In the genomic region with DNA sequence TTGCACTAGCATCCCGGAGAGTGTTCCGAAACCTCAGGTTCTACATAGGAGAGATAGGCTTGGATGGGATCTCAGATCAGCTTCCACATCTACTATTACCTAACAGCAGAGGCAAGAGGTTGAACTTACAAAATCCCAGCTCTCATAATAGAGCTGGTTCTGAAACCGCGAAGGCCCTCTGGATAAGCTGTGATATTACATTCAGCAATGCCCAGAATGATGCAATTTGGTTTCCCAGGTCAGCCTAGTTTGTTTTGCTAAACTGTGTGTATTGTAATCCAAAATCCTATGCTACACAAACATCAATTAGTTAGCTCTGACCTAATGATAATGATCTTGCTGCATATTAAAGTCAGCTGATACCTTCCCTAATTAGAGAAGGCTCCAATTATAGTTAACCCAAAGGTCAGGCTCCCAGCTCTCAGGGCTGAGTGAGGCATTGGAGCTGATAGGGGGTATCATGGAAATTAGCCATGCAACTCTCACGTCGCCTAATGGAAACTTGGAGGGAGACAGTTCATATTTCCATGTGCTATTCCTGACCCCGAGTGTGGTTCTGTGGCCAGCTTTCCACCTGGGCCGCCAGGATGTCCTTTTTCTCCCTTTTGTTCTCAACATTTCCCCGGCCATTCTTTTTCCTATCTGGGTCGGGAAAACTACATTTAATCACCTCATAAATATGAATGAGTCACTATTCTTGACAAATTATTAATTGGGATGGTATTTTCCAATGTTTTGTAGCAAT, we compare ENCODE assay signal across 23 cellular contexts.
"Had no signal": no experiment of that assay in that cellular context is flagged by ENCODE, and none has a peak within 500 bp of the region (broad histone marks: within the 10 kb centered on the region; RNA-seq: fewer than 3 reads in every experiment).

No MANE protein-coding gene starts in this region.

- H3K4me3 ChIP-seq: colonic mucosa, lower lobe of right lung, right lobe of liver, skin epidermis, stomach, suprapubic skin, tibial nerve had no signal

- H3K9me3 ChIP-seq: colonic mucosa, lower lobe of right lung, right lobe of liver, suprapubic skin had no signal

- H3K27ac ChIP-seq: brain microvascular endothelial cell, colonic mucosa, lower lobe of right lung, parathyroid adenoma, right lobe of liver, skin epidermis, stomach, suprapubic skin, tibial nerve, WERI-Rb-1 had no signal

- H3K4me1 ChIP-seq: colonic mucosa, lower lobe of right lung, parathyroid adenoma, right lobe of liver, stomach, tibial nerve had no signal

- H3K27me3 ChIP-seq: brain microvascular endothelial cell, colonic mucosa, right lobe of liver, tibial nerve had no signal

- H3K36me3 ChIP-seq: brain microvascular endothelial cell, colonic mucosa, lower lobe of right lung, right lobe of liver, stomach, suprapubic skin, tibial nerve, WERI-Rb-1 had no signal

- ATAC-seq: activated CD8-positive, alpha-beta T cell treated with anti-CD3 and anti-CD28 coated beads, Interleukin-2, amount 10 ng/mL, durations not matched to agents 7 days and 5 days; activated naive CD8-positive, alpha-beta T cell treated with anti-CD3 and anti-CD28 coated beads, Interleukin-2, amount 50 U/mL, for 24 hours; left lobe of liver; lower lobe of right lung; stimulated activated memory B cell treated with anti-CD40 and anti-IgM and Interleukin-4, amounts not matched to agents 10 μg/mL and 1 μg/mL and 100 μg/mL, for 72 hours had no signal

- DNase-seq: activated CD4-positive, alpha-beta T cell treated with anti-CD3 and anti-CD28 coated beads for 1 hour; activated CD4-positive, alpha-beta T cell treated with anti-CD3 and anti-CD28 coated beads, Interleukin-2, amount 50 U/mL, for 1 hour; activated CD8-positive, alpha-beta T cell treated with anti-CD3 and anti-CD28 coated beads, Interleukin-2, amount 10 ng/mL, durations not matched to agents 7 days and 5 days; activated gamma-delta T cell; activated naive CD4-positive, alpha-beta T cell treated with anti-CD3 and anti-CD28 coated beads, Interleukin-2, amount 50 U/mL, for 16 hours; activated naive CD8-positive, alpha-beta T cell treated with anti-CD3 and anti-CD28 coated beads, Interleukin-2, amount 50 U/mL, for 24 hours; brain microvascular endothelial cell; colonic mucosa; effector CD4-positive, alpha-beta T cell; foreskin fibroblast; lower lobe of right lung; naive B cell; nucleus accumbens; right lobe of liver; stimulated activated CD4-positive, alpha-beta T cell treated with anti-CD3 and anti-CD28 coated beads, Interleukin-15, amount 100 ng/mL, for 24 hours; stomach; WERI-Rb-1 had no signal
